In the genomic region with DNA sequence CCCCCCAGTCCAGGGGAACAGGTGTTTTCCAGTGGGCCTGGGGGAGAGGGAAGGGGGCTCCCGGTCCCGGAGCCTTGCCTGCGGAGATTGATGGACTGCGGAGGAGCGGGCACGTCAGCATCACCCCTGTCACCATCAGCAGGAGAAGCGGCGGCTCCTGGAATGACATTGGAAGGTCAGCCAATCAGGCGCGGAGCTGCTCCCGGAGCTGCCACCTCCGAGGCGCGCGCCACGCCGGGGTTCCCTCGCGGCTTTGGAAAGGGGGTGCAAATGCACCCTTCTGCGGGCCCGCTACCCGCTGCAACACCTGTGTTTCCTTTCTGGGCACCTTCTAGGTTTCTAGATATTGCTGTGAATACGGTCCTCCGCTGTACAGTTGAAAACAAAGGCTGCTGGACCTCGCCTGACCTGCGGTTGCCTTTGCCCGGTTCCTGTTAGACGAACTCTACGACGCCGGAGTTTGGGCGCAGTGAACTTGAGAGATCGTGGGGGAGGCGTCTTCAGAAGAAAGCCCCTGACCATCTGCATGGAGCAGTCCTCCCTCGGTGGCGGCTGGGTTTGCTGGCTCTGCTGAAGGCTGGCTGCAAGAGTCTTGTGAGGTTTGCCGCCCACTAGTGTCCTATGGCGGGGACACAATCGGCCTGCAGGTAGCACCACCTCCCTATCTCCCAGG, we compare ENCODE assay signal across 9 cellular contexts. TPM values are rescaled to one million over a fixed set of nuclear protein-coding genes. Genes with fewer than 3 reads are reported as not detected.
DNase-seq lines count a peak whose midpoint lies in the region; ATAC-seq and TF ChIP-seq lines count a peak whose summit lies in the region.
"Had no signal": no experiment of that assay in that cellular context is flagged by ENCODE, and none has a peak within 500 bp of the region (broad histone marks: within the 10 kb centered on the region; RNA-seq: fewer than 3 reads in every experiment).

No MANE protein-coding gene starts in this region.

- ATAC-seq in GM19328 (IDR thresholded peaks at IDR 0.05; ENCODE audit: unreplicated experiment) (no peak), psoas muscle (no peak)

- H3K36me3 ChIP-seq in endodermal cell (ENCODE audit: control insufficient read depth, insufficient read depth, low read length) (no peaks in the 10 kb centered on the region), neural progenitor cell (no peaks in the 10 kb centered on the region), psoas muscle (ENCODE audit: insufficient read depth in 1 of 2, low read depth in 1 of 2) (no peaks in the 10 kb centered on the region)

- H3K27me3 ChIP-seq in endodermal cell (ENCODE audit: control insufficient read depth, insufficient read depth, low read length, poor library complexity, severe bottlenecking) (peaks cover 37% of the 10 kb centered on the region), neural progenitor cell (peaks cover 71% of the 10 kb centered on the region), psoas muscle (ENCODE audit: insufficient read depth in 3 of 3, low read length in 2 of 3) (peaks cover 0 to 23% (median 0%) of the 10 kb centered on the region in 3 donors)

- TF ChIP-seq CTCF in endodermal cell (conservative IDR thresholded peaks at IDR 0.05): peak; percentile 85
- peak; percentile 65 for TF ChIP-seq CTCF in neural progenitor cell (IDR thresholded peaks at IDR 0.05)
- TF ChIP-seq CTCF in psoas muscle (IDR thresholded peaks at IDR 0.05): no peak

- CTCF ChIA-PET in activated CD4-positive, alpha-beta memory T cell treated with anti-CD3 and anti-CD28 coated beads for 36 hours (lab: Charles Lee): no interaction called here

- intact Hi-C loops in activated CD4-positive, alpha-beta memory T cell treated with anti-CD3 and anti-CD28 coated beads for 36 hours (cut with micrococcal nuclease): no loop called here
- intact Hi-C loops in psoas muscle (cut with DNase I): no loop called here

- no peak overlapping the region for H3K27ac Mint-ChIP-seq in endodermal cell
- no peak overlapping the region for H3K27ac Mint-ChIP-seq in neural progenitor cell
- H3K27ac Mint-ChIP-seq in activated CD4-positive, alpha-beta memory T cell treated with anti-CD3 and anti-CD28 coated beads for 36 hours: no peak overlapping the region

- H3K9me3 ChIP-seq in endodermal cell (ENCODE audit: control insufficient read depth, low read length): no peaks in the 10 kb centered on the region
- no peaks in the 10 kb centered on the region for H3K9me3 ChIP-seq in neural progenitor cell (ENCODE audit: low read depth)
- no peaks in the 10 kb centered on the region for H3K9me3 ChIP-seq in psoas muscle

- H2AFZ ChIP-seq in neural progenitor cell (replicated peaks): peak overlapping the region; percentile 99

- H3K4me1 Mint-ChIP-seq in endodermal cell (peaks cover 4% of the 10 kb centered on the region), neural progenitor cell (peaks cover 4% of the 10 kb centered on the region)
- H3K4me1 Mint-ChIP-seq in activated CD4-positive, alpha-beta memory T cell treated with anti-CD3 and anti-CD28 coated beads for 36 hours (ENCODE audit: low read depth): peaks cover 2% of the 10 kb centered on the region

- peak overlapping the region; percentile 100 for H3K4me2 ChIP-seq in neural progenitor cell

- WGBS in endodermal cell (ENCODE audit: insufficient coverage in 1 of 2, insufficient read length in 1 of 2), 2 experiments: 2 to 8% methylated on average over 15 to 39 of the region's 39 CpGs
- whole genome bisulfite sequencing in psoas muscle, 3 donors: 0 to 1% (median 1%) methylated on average over 39 of the region's 39 CpGs

- H3K9ac ChIP-seq in endodermal cell (ENCODE audit: extremely low read depth, low read length, poor library complexity, severe bottlenecking): peak overlapping the region; percentile 40
- no peak overlapping the region for H3K9ac ChIP-seq in neural progenitor cell

- H3K9me3 Mint-ChIP-seq in endodermal cell (no peaks in the 10 kb centered on the region), neural progenitor cell (no peaks in the 10 kb centered on the region)
- H3K9me3 Mint-ChIP-seq in activated CD4-positive, alpha-beta memory T cell treated with anti-CD3 and anti-CD28 coated beads for 36 hours: no peaks in the 10 kb centered on the region

- H3K36me3 Mint-ChIP-seq in endodermal cell (ENCODE audit: low read depth) (no peaks in the 10 kb centered on the region), neural progenitor cell (no peaks in the 10 kb centered on the region)
- no peaks in the 10 kb centered on the region for H3K36me3 Mint-ChIP-seq in activated CD4-positive, alpha-beta memory T cell treated with anti-CD3 and anti-CD28 coated beads for 36 hours

- H4K20me1 ChIP-seq in neural progenitor cell (ENCODE audit: low read depth): no peaks in the 10 kb centered on the region

- POLR2A ChIA-PET in activated CD4-positive, alpha-beta memory T cell treated with anti-CD3 and anti-CD28 coated beads for 36 hours (lab: Charles Lee): no interaction called here

- H3K4me1 ChIP-seq in endodermal cell (ENCODE audit: control insufficient read depth, insufficient read depth, low read length) (no peaks in the 10 kb centered on the region), neural progenitor cell (peaks cover 6% of the 10 kb centered on the region), psoas muscle (no peaks in the 10 kb centered on the region)

- H3K27me3 Mint-ChIP-seq in endodermal cell (ENCODE audit: insufficient read depth) (peaks cover 44% of the 10 kb centered on the region), neural progenitor cell (ENCODE audit: insufficient read depth, low read depth) (peaks cover 17% of the 10 kb centered on the region)
- H3K27me3 Mint-ChIP-seq in activated CD4-positive, alpha-beta memory T cell treated with anti-CD3 and anti-CD28 coated beads for 36 hours: peaks cover 24% of the 10 kb centered on the region

- no peaks in the 10 kb centered on the region for H3F3A ChIP-seq in neural progenitor cell (ENCODE audit: low read depth)

- H3K27ac ChIP-seq in endodermal cell (ENCODE audit: low read depth, low read length) (no peak overlapping the region), neural progenitor cell (no peak overlapping the region), psoas muscle (no peak overlapping the region)
- H3K27ac ChIP-seq: HL-60 had no signal

- H3K4me3 ChIP-seq in endodermal cell (ENCODE audit: low read length): peak overlapping the region; percentile 88
- peak overlapping the region; percentile 73 for H3K4me3 ChIP-seq in neural progenitor cell
- H3K4me3 ChIP-seq in psoas muscle: no peak overlapping the region

- no peaks in the 10 kb centered on the region for H3K79me2 ChIP-seq in neural progenitor cell (ENCODE audit: low read depth)

- H3K4me3 Mint-ChIP-seq in endodermal cell: peak overlapping the region; percentile 72
- peak overlapping the region; percentile 88 for H3K4me3 Mint-ChIP-seq in neural progenitor cell
- H3K4me3 Mint-ChIP-seq in activated CD4-positive, alpha-beta memory T cell treated with anti-CD3 and anti-CD28 coated beads for 36 hours: no peak overlapping the region

- DNase-seq in ELF-1 (ENCODE audit: low read depth, low spot score) (peak; percentile 74), NCI-H2227 (lab: John Stamatoyannopoulos, UW; ENCODE audit: unreplicated experiment) (peak; percentile 64), endodermal cell (peak; percentile 93), neural progenitor cell (ENCODE audit: low spot score) (peak; percentile 85), A172 (ENCODE audit: low spot score) (no peak), psoas muscle (no peak)
- no peak for DNase-seq in activated CD4-positive, alpha-beta memory T cell treated with anti-CD3 and anti-CD28 coated beads for 36 hours

RNA-seq across cellular contexts. Expression of gene DSCAM, which starts 5.3 kb away (rescaled TPM):
- total RNA-seq in endodermal cell (10 to 100 TPM; 18.5 to 25.5 TPM), neural progenitor cell (ENCODE audit: low replicate concordance) (0.03 TPM in 1 of 2 replicates, not detected in the other), psoas muscle (not detected)
- 2.4 TPM for polyA plus RNA-seq in endodermal cell (2013, experiment 1 of 2)
- 2.9 TPM for polyA plus RNA-seq in endodermal cell (2013, experiment 2 of 2)
- total RNA-seq in A172 (2014; rRNA removed; shearing (Covaris generic)): not detected in 2 replicates
- not detected for total RNA-seq in activated CD4-positive, alpha-beta memory T cell treated with anti-CD3 and anti-CD28 coated beads for 36 hours
- under 1 TPM in 2 of 3 donors, not detected in 1; 0.03 to 0.04 TPM for polyA plus RNA-seq in psoas muscle

Comparison
In these comparisons a context has a peak if more than half of its experiments do, and no peak if none do; other contexts are left out.
1. DNase-seq: peak in ELF-1 (single experiment), NCI-H2227 (single experiment), endodermal cell (single experiment) and neural progenitor cell (single experiment); none in A172 (single experiment), activated CD4-positive, alpha-beta memory T cell treated with anti-CD3 and anti-CD28 coated beads for 36 hours (single experiment) and psoas muscle (0 of 2).
2. RNA of gene DSCAM, which starts 5.3 kb away (total RNA-seq): 18.5 to 25.5 TPM in endodermal cell; not detected in psoas muscle, 0.03 TPM in neural progenitor cell, not detected in A172 and not detected in activated CD4-positive, alpha-beta memory T cell treated with anti-CD3 and anti-CD28 coated beads for 36 hours; every median in the first group is over 10 times any median in the second.